In the genomic region with DNA sequence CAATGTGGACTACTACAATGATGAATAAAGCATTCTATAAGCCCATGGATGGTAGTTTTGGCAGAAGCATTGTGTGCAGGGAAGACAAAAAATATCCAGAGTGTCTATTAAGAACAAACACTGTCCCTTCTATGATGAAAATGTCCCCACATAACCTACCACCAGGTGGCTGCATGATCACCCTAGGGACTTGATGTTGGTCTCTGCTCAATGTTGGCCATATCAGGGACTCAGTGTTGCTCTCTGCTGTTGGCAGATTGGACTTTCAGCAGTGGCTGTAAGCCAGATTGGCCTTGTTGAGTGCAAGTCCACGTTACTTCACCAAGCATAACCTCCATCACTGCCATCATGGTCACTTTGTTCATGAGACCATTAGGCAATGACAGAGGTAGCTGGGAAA, we compare ENCODE assay signal across 2 cellular contexts. TPM values are rescaled to one million over a fixed set of nuclear protein-coding genes. Genes with fewer than 3 reads are reported as not detected.
"Had no signal": no experiment of that assay in that cellular context is flagged by ENCODE, and none has a peak within 500 bp of the region (broad histone marks: within the 10 kb centered on the region; RNA-seq: fewer than 3 reads in every experiment).

No MANE protein-coding gene starts in this region.

RNA-seq across cellular contexts. Expression of gene TMEM45B, which starts 44.2 kb away (rescaled TPM):
- total RNA-seq: left cardiac atrium had no signal
- polyA plus RNA-seq: heart right ventricle had no signal
